In genomic region chr10:2166061-2166460, GRCh38 we compare ENCODE assay signal across 29 cellular contexts.
"Had no signal": no experiment of that assay in that cellular context is flagged by ENCODE, and none has a peak within 500 bp of the region (broad histone marks: within the 10 kb centered on the region; RNA-seq: fewer than 3 reads in every experiment).

No MANE protein-coding gene starts in this region.

- H2AFZ ChIP-seq: hepatocyte had no signal

- DNase-seq: dorsolateral prefrontal cortex; effector CD4-positive, alpha-beta T cell; foreskin fibroblast; heart left ventricle; immature natural killer cell; islet precursor cell; mesenchymal stem cell; mucosa of descending colon; naive B cell; nucleus accumbens; stimulated activated CD4-positive, alpha-beta T cell treated with anti-CD3 and anti-CD28 coated beads, Interleukin-12 subunit alpha, Interleukin-12 subunit beta, amount 100 ng/mL, for 4 hours; stimulated activated CD4-positive, alpha-beta T cell treated with anti-CD3 and anti-CD28 coated beads, Interleukin-1b, Interleukin-23, amount 100 ng/mL, for 48 hours; stimulated activated CD4-positive, alpha-beta T cell treated with anti-CD3 and anti-CD28 coated beads, Interleukin-4, amount 100 ng/mL, for 1 hour; stimulated activated CD8-positive, alpha-beta memory T cell treated with anti-CD3 and anti-CD28 coated beads, Interleukin-4, amount 100 ng/mL, for 48 hours; stimulated activated naive CD4-positive, alpha-beta T cell; substantia nigra; testis; tibial artery had no signal

- H3K27ac ChIP-seq: dorsolateral prefrontal cortex, epithelial cell of prostate, gastroesophageal sphincter, heart left ventricle, hepatocyte, prostate gland, right atrium auricular region, testis, tibial artery had no signal

- H3K9me3 ChIP-seq: gastroesophageal sphincter, heart left ventricle, prostate gland, right atrium auricular region, testis, tibial artery had no signal

- H3K4me3 ChIP-seq: dorsolateral prefrontal cortex, gastroesophageal sphincter, heart left ventricle, hepatocyte, lung, mucosa of descending colon, prostate gland, right atrium auricular region, smooth muscle cell, testis, tibial artery had no signal

- H3K79me2 ChIP-seq: hepatocyte had no signal

- H3K4me1 ChIP-seq: gastroesophageal sphincter, heart left ventricle, prostate gland, right atrium auricular region, testis, tibial artery had no signal

- ATAC-seq: esophagus mucosa; gastroesophageal sphincter; heart left ventricle; mucosa of descending colon; natural killer cell treated with Interleukin-12 subunit alpha and Interleukin-12 subunit beta and Interleukin-15 and Interleukin-18, amount 100 ng/mL, for 72 hours; sciatic nerve had no signal

- H3K4me2 ChIP-seq: hepatocyte, smooth muscle cell had no signal

- H3K36me3 ChIP-seq: gastroesophageal sphincter, heart left ventricle, prostate gland, right atrium auricular region, tibial artery had no signal

- H3K27me3 ChIP-seq: gastroesophageal sphincter, heart left ventricle, hepatocyte, right atrium auricular region, testis, tibial artery had no signal

- FAIRE-seq: colon had no signal
